In genomic region chr4:44415251-44415650, GRCh38 we compare ENCODE assay signal across 27 cellular contexts. TPM values are rescaled to one million over a fixed set of nuclear protein-coding genes. Genes with fewer than 3 reads are reported as not detected.
"Had no signal": no experiment of that assay in that cellular context is flagged by ENCODE, and none has a peak within 500 bp of the region (broad histone marks: within the 10 kb centered on the region; RNA-seq: fewer than 3 reads in every experiment).

No MANE protein-coding gene starts in this region.

- DNase-seq: activated CD4-positive, alpha-beta T cell treated with anti-CD3 and anti-CD28 coated beads, Interleukin-2, amount 50 U/mL, for 4 hours; activated CD8-positive, alpha-beta memory T cell treated with anti-CD3 and anti-CD28 coated beads for 24 hours; activated CD8-positive, alpha-beta memory T cell treated with anti-CD3 and anti-CD28 coated beads, Interleukin-2, amount 50 U/mL, for 48 hours; activated naive CD4-positive, alpha-beta T cell; activated T-cell treated with anti-CD3 and anti-CD28 coated beads, Interleukin-2, amount 50 U/mL, for 4 hours; adrenal gland; colonic mucosa; dorsolateral prefrontal cortex; effector memory CD8-positive, alpha-beta T cell; gastrocnemius medialis; hypothalamus; left ventricle myocardium inferior; mammary epithelial cell; stimulated activated CD4-positive, alpha-beta T cell treated with anti-CD3 and anti-CD28 coated beads, Interleukin-4, amount 100 ng/mL, for 1 hour; stimulated activated naive CD4-positive, alpha-beta T cell; T-helper 9 cell; upper lobe of right lung had no signal

- H3K27ac Mint-ChIP-seq: activated naive CD8-positive, alpha-beta T cell; activated T-helper 2 cell treated with anti-CD3 and anti-CD28 coated beads, Interferon-gamma antibody, Interleukin-2, Interleukin-4, amounts not matched to agents 10 μg/mL and 5 μg/mL and 100 μg/mL, durations not matched to agents 14 hours and 24 hours and 36 hours; effector memory CD8-positive, alpha-beta T cell; natural killer cell treated with Interleukin-12 subunit alpha and Interleukin-12 subunit beta and Interleukin-15 and Interleukin-18, amount 100 ng/mL, for 72 hours had no signal

- H3K9me3 ChIP-seq: adrenal gland, ascending aorta, colonic mucosa, esophagus muscularis mucosa, gastrocnemius medialis, left ventricle myocardium inferior, thoracic aorta, upper lobe of right lung had no signal

- H3K36me3 Mint-ChIP-seq: activated naive CD8-positive, alpha-beta T cell; natural killer cell treated with Interleukin-12 subunit alpha and Interleukin-12 subunit beta and Interleukin-15 and Interleukin-18, amount 100 ng/mL, for 72 hours had no signal

- ATAC-seq: activated T-cell treated with anti-CD3 and anti-CD28 coated beads, Interleukin-2, amount 50 U/mL, for 4 hours; effector memory CD8-positive, alpha-beta T cell; gastrocnemius medialis; natural killer cell treated with Interleukin-12 subunit alpha and Interleukin-12 subunit beta and Interleukin-15 and Interleukin-18, amount 100 ng/mL, for 72 hours; upper lobe of right lung had no signal

- H3K27ac ChIP-seq: adrenal gland, ascending aorta, colonic mucosa, dorsolateral prefrontal cortex, esophagus muscularis mucosa, gastrocnemius medialis, left ventricle myocardium inferior, thoracic aorta, upper lobe of right lung had no signal

- H3K4me1 ChIP-seq: adrenal gland, ascending aorta, colonic mucosa, esophagus muscularis mucosa, gastrocnemius medialis, left ventricle myocardium inferior, upper lobe of right lung had no signal

- H3K4me3 Mint-ChIP-seq: activated naive CD8-positive, alpha-beta T cell; activated T-cell treated with anti-CD3 and anti-CD28 coated beads, Interleukin-2, amount 50 U/mL, for 4 hours; effector memory CD8-positive, alpha-beta T cell; natural killer cell treated with Interleukin-12 subunit alpha and Interleukin-12 subunit beta and Interleukin-15 and Interleukin-18, amount 100 ng/mL, for 72 hours had no signal

- H3K36me3 ChIP-seq: adrenal gland, ascending aorta, colonic mucosa, esophagus muscularis mucosa, gastrocnemius medialis, left ventricle myocardium inferior, thoracic aorta, upper lobe of right lung had no signal

- H3K27me3 Mint-ChIP-seq: activated naive CD8-positive, alpha-beta T cell; effector memory CD8-positive, alpha-beta T cell; natural killer cell treated with Interleukin-12 subunit alpha and Interleukin-12 subunit beta and Interleukin-15 and Interleukin-18, amount 100 ng/mL, for 72 hours; progenitor cell of endocrine pancreas had no signal

- H3K4me3 ChIP-seq: adrenal gland, ascending aorta, colonic mucosa, dorsolateral prefrontal cortex, esophagus muscularis mucosa, gastrocnemius medialis, left ventricle myocardium inferior, thoracic aorta, upper lobe of right lung had no signal

- FAIRE-seq: bronchial epithelial cell had no signal

- H3K9me3 Mint-ChIP-seq: activated T-helper 2 cell treated with anti-CD3 and anti-CD28 coated beads, Interferon-gamma antibody, Interleukin-2, Interleukin-4, amounts not matched to agents 10 μg/mL and 5 μg/mL and 100 μg/mL, durations not matched to agents 14 hours and 24 hours and 36 hours had no signal

- H3K27me3 ChIP-seq: adrenal gland, ascending aorta, colonic mucosa, dorsolateral prefrontal cortex, esophagus muscularis mucosa, gastrocnemius medialis, upper lobe of right lung had no signal

RNA-seq across cellular contexts. Expression of gene KCTD8, which starts 33.4 kb away (rescaled TPM):
- total RNA-seq: activated T-cell treated with anti-CD3 and anti-CD28 coated beads, Interleukin-2, amount 50 U/mL, for 4 hours; activated T-helper 2 cell treated with anti-CD3 and anti-CD28 coated beads, Interferon-gamma antibody, Interleukin-2, Interleukin-4, amounts not matched to agents 10 μg/mL and 5 μg/mL and 100 μg/mL, durations not matched to agents 14 hours and 24 hours and 36 hours; mammary epithelial cell; natural killer cell treated with Interleukin-12 subunit alpha and Interleukin-12 subunit beta and Interleukin-15 and Interleukin-18, amount 100 ng/mL, for 72 hours; osteocyte; T-helper 1 cell treated with Interleukin-12 subunit alpha and Interleukin-12 subunit beta and Interleukin-4 antibody, amounts not matched to agents 30 ng/mL and 1 ng/mL, for 36 hours had no signal
